ENCODE assay signal across 8 cellular contexts in genomic region chr3:188664795-188665194, GRCh38.
A peak's percentile ranks its signal among the peaks of the same experiment; 100 is the strongest.
DNase-seq lines count a peak whose midpoint lies in the region; ATAC-seq and TF ChIP-seq lines count a peak whose summit lies in the region.

No MANE protein-coding gene starts in this region.

- no peaks in the 10 kb centered on the region for H3K79me1 ChIP-seq in neuronal stem cell (ENCODE audit: low read depth, low read length)

- H3K36me3 Mint-ChIP-seq in WTC11, result peaks cover 3% of the 10 kb centered on the region; the same call in 1 of the 2 replicates

- no peak overlapping the region for H3K4me3 Mint-ChIP-seq in WTC11

- no peak overlapping the region for H4K91ac ChIP-seq in neuronal stem cell (ENCODE audit: low read depth, low read length, poor library complexity)

- no peak overlapping the region for H3K4me2 ChIP-seq in neuronal stem cell (ENCODE audit: insufficient read depth, low read length, poor library complexity, severe bottlenecking)

- no peaks in the 10 kb centered on the region for H3K27me3 ChIP-seq in neuronal stem cell (ENCODE audit: control insufficient read depth in 3 of 3, insufficient read depth in 3 of 3, low read depth in 1 of 3, low read length in 3 of 3)

- no peaks in the 10 kb centered on the region for H3K4me1 ChIP-seq in neuronal stem cell (ENCODE audit: control insufficient read depth in 2 of 2, insufficient read depth in 1 of 2, low read depth in 1 of 2, low read length in 2 of 2)

- H3K27ac ChIP-seq in neuronal stem cell (replicated peaks; ENCODE audit: low read length), result no peak overlapping the region

- no peak overlapping the region for H3K23ac ChIP-seq in neuronal stem cell (ENCODE audit: low read depth, low read length, poor library complexity)

- no peak overlapping the region for H2BK5ac ChIP-seq in neuronal stem cell (ENCODE audit: low read length)

- no peak overlapping the region for H3K18ac ChIP-seq in neuronal stem cell (ENCODE audit: low read length)

- H2BK12ac ChIP-seq in neuronal stem cell (ENCODE audit: low read length), result no peak overlapping the region

- no peak overlapping the region for H3K4ac ChIP-seq in neuronal stem cell (ENCODE audit: low read length)

- H3K27me3 Mint-ChIP-seq in WTC11 (ENCODE audit: low read depth), result no peaks in the 10 kb centered on the region; the same call in 1 of the 2 replicates

- H3K14ac ChIP-seq in neuronal stem cell (ENCODE audit: low read length), result no peak overlapping the region

- CTCF ChIA-PET in GM10248 (lab: Yijun Ruan, JAX), result interaction anchor here (0.9 to 1.7 kb wide), 6 partner anchors 8 to 926 kb away, joined by 3 to 10 read pairs (median 4); no protein-coding TSS in a partner anchor
- CTCF ChIA-PET in WTC11 (lab: Charles Lee), result interaction anchor here (0.6 to 1.0 kb wide), 3 partner anchors 8 to 926 kb away, joined by 3 read pairs; no protein-coding TSS in a partner anchor

- POLR2A ChIA-PET in GM10248 (lab: Yijun Ruan, JAX), result no interaction called here
- POLR2A ChIA-PET in WTC11 (lab: Charles Lee), result no interaction called here

- H3K4me1 Mint-ChIP-seq in WTC11, result peaks cover 13% of the 10 kb centered on the region

- no peaks in the 10 kb centered on the region for H3K36me3 ChIP-seq in neuronal stem cell (replicated peaks in 1 of 2; ENCODE audit: control insufficient read depth in 2 of 2, insufficient read depth in 2 of 2, low read length in 2 of 2)

- H3K9ac ChIP-seq in neuronal stem cell (ENCODE audit: low read depth, low read length, poor library complexity), result no peak overlapping the region

- no peak overlapping the region for H2AK5ac ChIP-seq in neuronal stem cell (ENCODE audit: low read depth, low read length)

- H2BK120ac ChIP-seq in neuronal stem cell (ENCODE audit: low read depth, low read length), result no peak overlapping the region

- DNase-seq in GM10248 (ENCODE audit: extremely low spot score) (peak; percentile 15), HT1080 (ENCODE audit: low read depth) (peak; percentile 29), WTC11 (ENCODE audit: low spot score) (peak; percentile 18), kidney tubule cell (ENCODE audit: low spot score) (peak; percentile 25), anterior cingulate cortex (lab: John Stamatoyannopoulos, UW) (no peak), GF-D8 (lab: John Stamatoyannopoulos, UW) (no peak), neuronal stem cell (ENCODE audit: low spot score) (no peak)

- peaks cover 7% of the 10 kb centered on the region for H3K9me3 Mint-ChIP-seq in WTC11

- no peak overlapping the region for H3K27ac Mint-ChIP-seq in WTC11

- WGBS in neuronal stem cell (ENCODE audit: extremely low coverage in 2 of 2, insufficient read length in 2 of 2, insufficient replicate concordance in 1 of 2), 2 donors, result no CpG with 5 or more reads among the region's 3 CpGs

- H3K9me3 ChIP-seq in neuronal stem cell (replicated peaks in 1 of 2; ENCODE audit: control insufficient read depth in 2 of 2, insufficient read depth in 1 of 2, low read depth in 1 of 2, low read length in 2 of 2), result no peaks in the 10 kb centered on the region

- no peak overlapping the region for H3K4me3 ChIP-seq in neuronal stem cell (ENCODE audit: low read length in 2 of 2)

- peak; percentile 92 for ATAC-seq in WTC11
- ATAC-seq in HG02885 (IDR thresholded peaks at IDR 0.05; ENCODE audit: poor library complexity, unreplicated experiment), result no peak

- no peak overlapping the region for H2AFZ ChIP-seq in neuronal stem cell (ENCODE audit: low read length)

- H4K8ac ChIP-seq in neuronal stem cell (ENCODE audit: low read depth, low read length), result no peak overlapping the region

- TF ChIP-seq CTCF in GM10248 (IDR thresholded peaks at IDR 0.05; ENCODE audit: control extremely low read depth, extremely low read depth, low read depth, missing control alignments) (no peak), WTC11 (IDR thresholded peaks at IDR 0.05) (0 out of 2 replicates have a peak, but pooled peaks have one; percentile 10)

- H2BK15ac ChIP-seq in neuronal stem cell (ENCODE audit: low read length), result no peak overlapping the region

TF ChIP-seq in WTC11, 78 proteins besides CTCF, POLR2A, EP300 and RAD21:
- no peak for TF ChIP-seq MLX (CRISPR knock-in tag; IDR thresholded peaks at IDR 0.05)
- TF ChIP-seq ETV6 (CRISPR knock-in tag; IDR thresholded peaks at IDR 0.05), result no peak
- TF ChIP-seq EMX1 (CRISPR knock-in tag; IDR thresholded peaks at IDR 0.05), result no peak
- no peak for TF ChIP-seq ZMAT4 (CRISPR knock-in tag; IDR thresholded peaks at IDR 0.05)
- TF ChIP-seq ZNF671 (CRISPR knock-in tag; IDR thresholded peaks at IDR 0.05), result no peak
- no peak for TF ChIP-seq HMGXB4 (CRISPR knock-in tag; IDR thresholded peaks at IDR 0.05)
- TF ChIP-seq ATF2 (CRISPR knock-in tag; IDR thresholded peaks at IDR 0.05; ENCODE audit: borderline replicate concordance, low read depth), result no peak
- TF ChIP-seq ZNF281 (CRISPR knock-in tag; IDR thresholded peaks at IDR 0.05), result no peak
- no peak for TF ChIP-seq ELF4 (CRISPR knock-in tag; IDR thresholded peaks at IDR 0.05; ENCODE audit: low read depth)

Comparison
In these comparisons a context has a peak if more than half of its experiments do, and no peak if none do; other contexts are left out.
1. DNase-seq: peak in GM10248 (single experiment), HT1080 (single experiment), WTC11 (single experiment) and kidney tubule cell (single experiment); none in anterior cingulate cortex (0 of 58), GF-D8 (single experiment) and neuronal stem cell (single experiment).